In the genomic region with DNA sequence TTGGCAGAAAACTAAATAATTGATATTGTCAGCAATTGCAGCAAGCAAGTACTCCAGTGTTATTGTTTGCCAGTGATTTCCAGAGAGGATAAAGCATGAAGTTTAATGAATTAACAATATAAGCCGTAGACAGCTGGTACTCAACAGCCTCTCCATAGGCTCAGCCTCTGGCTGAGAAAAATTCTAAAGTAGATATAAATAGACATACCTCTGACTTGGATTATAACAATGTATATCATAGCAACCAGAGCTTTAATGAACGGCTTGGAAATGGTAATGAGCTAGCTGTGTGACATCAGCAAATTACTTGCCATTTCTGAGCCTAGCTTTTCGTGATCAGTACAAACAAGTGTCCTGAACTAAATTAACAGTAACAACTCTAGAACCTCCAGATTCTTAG, we compare ENCODE assay signal across 19 cellular contexts.
"Had no signal": no experiment of that assay in that cellular context is flagged by ENCODE, and none has a peak within 500 bp of the region (broad histone marks: within the 10 kb centered on the region; RNA-seq: fewer than 3 reads in every experiment).

No MANE protein-coding gene starts in this region.

- ATAC-seq: activated CD4-positive, CD25-positive, alpha-beta regulatory T cell treated with anti-CD3 and anti-CD28 coated beads, Interleukin-2, amount 50 U/mL, for 24 hours; activated T-cell treated with anti-CD3 and anti-CD28 coated beads, Interleukin-2, amount 50 U/mL, for 4 hours; body of pancreas; effector memory CD8-positive, alpha-beta T cell; mucosa of descending colon had no signal

- DNase-seq: activated CD4-positive, alpha-beta T cell treated with anti-CD3 and anti-CD28 coated beads, Interleukin-2, amount 50 U/mL, for 1 hour; activated CD8-positive, alpha-beta memory T cell treated with anti-CD3 and anti-CD28 coated beads, Interleukin-2, amount 50 U/mL, for 4 hours; activated naive CD4-positive, alpha-beta T cell treated with anti-CD3 and anti-CD28 coated beads for 36 hours; activated T-cell treated with anti-CD3 and anti-CD28 coated beads, Interleukin-2, amount 50 U/mL, for 4 hours; body of pancreas; caudate nucleus; effector memory CD8-positive, alpha-beta T cell; esophagus squamous epithelium; immature natural killer cell; mesenchymal stem cell; mucosa of descending colon; naive B cell; stimulated activated CD4-positive, alpha-beta T cell treated with anti-CD3 and anti-CD28 coated beads, Interleukin-2, amount 100 ng/mL, for 24 hours; transverse colon; uterus had no signal

- H3K36me3 Mint-ChIP-seq: immature natural killer cell had no signal

- H3K4me3 Mint-ChIP-seq: activated naive CD4-positive, alpha-beta T cell treated with anti-CD3 and anti-CD28 coated beads for 36 hours; activated T-cell treated with anti-CD3 and anti-CD28 coated beads, Interleukin-2, amount 50 U/mL, for 4 hours; effector memory CD8-positive, alpha-beta T cell; immature natural killer cell; naive B cell; neural crest cell; stimulated activated naive CD8-positive, alpha-beta T cell treated with anti-CD3 and anti-CD28 coated beads, Interleukin-15, Interleukin-2, amounts not matched to agents 100 ng/mL and 50 ng/mL, for 24 hours had no signal

- H3K27ac Mint-ChIP-seq: activated naive CD4-positive, alpha-beta T cell treated with anti-CD3 and anti-CD28 coated beads for 36 hours; effector memory CD8-positive, alpha-beta T cell; immature natural killer cell; naive B cell; progenitor cell of endocrine pancreas; stimulated activated naive CD8-positive, alpha-beta T cell treated with anti-CD3 and anti-CD28 coated beads, Interleukin-15, Interleukin-2, amounts not matched to agents 100 ng/mL and 50 ng/mL, for 24 hours had no signal

- H3K27me3 Mint-ChIP-seq: effector memory CD8-positive, alpha-beta T cell; naive B cell; stimulated activated naive CD8-positive, alpha-beta T cell treated with anti-CD3 and anti-CD28 coated beads, Interleukin-15, Interleukin-2, amounts not matched to agents 100 ng/mL and 50 ng/mL, for 24 hours had no signal

- H3K4me1 Mint-ChIP-seq: immature natural killer cell, naive B cell, neural crest cell had no signal
